In the genomic region with DNA sequence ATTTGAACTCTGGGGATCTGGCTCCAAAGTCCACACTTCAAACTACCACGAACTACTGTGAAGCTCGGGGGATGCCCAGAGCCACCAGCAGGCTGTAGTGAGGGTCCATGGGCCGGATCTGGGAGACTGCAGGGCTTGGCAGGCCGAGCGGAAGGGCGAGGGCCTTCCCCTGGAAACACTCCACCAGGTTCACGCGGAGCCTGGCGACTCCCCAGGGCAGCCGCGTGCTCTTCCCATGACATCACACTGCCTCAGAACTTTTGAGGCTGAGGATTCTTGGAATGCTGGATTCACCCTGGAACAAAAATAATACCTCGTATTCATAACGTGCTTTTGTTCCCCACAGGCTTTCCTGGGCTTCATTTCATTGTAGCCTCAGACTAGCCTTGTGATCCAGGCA, we compare ENCODE assay signal across 14 cellular contexts.
DNase-seq lines count a peak whose midpoint lies in the region; ATAC-seq and TF ChIP-seq lines count a peak whose summit lies in the region.
"Had no signal": no experiment of that assay in that cellular context is flagged by ENCODE, and none has a peak within 500 bp of the region (broad histone marks: within the 10 kb centered on the region; RNA-seq: fewer than 3 reads in every experiment).

No MANE protein-coding gene starts in this region.

- TF ChIP-seq POLR2A in gastroesophageal sphincter (IDR thresholded peaks at IDR 0.05) = no peak
- no peak for TF ChIP-seq POLR2A in ovary (IDR thresholded peaks at IDR 0.05)

- H3K9me3 ChIP-seq in SK-N-SH (no peaks in the 10 kb centered on the region), gastroesophageal sphincter (no peaks in the 10 kb centered on the region), ovary (no peaks in the 10 kb centered on the region)

- peaks cover 10% of the 10 kb centered on the region; the same call in 1 of the 2 replicates for H3K79me2 ChIP-seq in SK-N-SH (ENCODE audit: insufficient read depth)

- H3K4me2 ChIP-seq in SK-N-SH = no peak overlapping the region

- DNase-seq in SK-N-SH (no peak), ovary (peak; percentile 67 to 84 (median 74)), C1 segment of cervical spinal cord (lab: John Stamatoyannopoulos, UW) (no peak), germinal center (ENCODE audit: low spot score) (no peak), NCI-H748 (lab: John Stamatoyannopoulos, UW; ENCODE audit: unreplicated experiment) (no peak)
- DNase-seq: 8988T; activated CD4-positive, alpha-beta memory T cell treated with anti-CD3 and anti-CD28 coated beads, Interleukin-2, amount 10 ng/mL, durations not matched to agents 7 days and 5 days; GF-D8; H9; NCI-H524 treated with DMSO at 0.1 percent for 48 hours; stimulated activated CD4-positive, alpha-beta T cell treated with anti-CD3 and anti-CD28 coated beads, Interleukin-12 subunit alpha, Interleukin-12 subunit beta, amount 100 ng/mL, for 4 hours had no signal

- H4K20me1 ChIP-seq in SK-N-SH (ENCODE audit: insufficient read depth) = 0 out of 2 replicates have a peak, but pooled peaks cover 4% of the 10 kb centered on the region

- ATAC-seq in SK-N-SH treated with all-trans-retinoic acid at 6 μM for 48 hours (no peak), gastroesophageal sphincter (peak; percentile 91), HG02970 (IDR thresholded peaks at IDR 0.05; ENCODE audit: low FRiP score, unreplicated experiment) (no peak)

- CTCF ChIA-PET in SK-N-SH (lab: Yijun Ruan, JAX) = interaction anchor here (1.4 kb wide), 1 partner anchor 37 kb away, joined by 3 read pairs; no protein-coding TSS in a partner anchor

- H3K4me1 ChIP-seq in SK-N-SH (ENCODE audit: control insufficient read depth in 1 of 2, insufficient read depth in 2 of 2, low read depth in 1 of 2, low read length in 1 of 2) = peaks cover 0 to 43% of the 10 kb centered on the region in 2 experiments; a peak in 2 of 4 replicates
- H3K4me1 ChIP-seq in gastroesophageal sphincter = peaks cover 0 to 55% (median 15%) of the 10 kb centered on the region in 3 donors
- peaks cover 5% of the 10 kb centered on the region for H3K4me1 ChIP-seq in ovary (ENCODE audit: insufficient read depth)

- intact Hi-C loops in ovary (cut with DNase I) = no loop called here

- TF ChIP-seq CTCF in SK-N-SH (IDR thresholded peaks at IDR 0.05) (no peak), gastroesophageal sphincter (IDR thresholded peaks at IDR 0.05) (peak in 3 of 4 experiments; percentile 11 to 39 (median 31)), ovary (IDR thresholded peaks at IDR 0.05) (peak in 1 of 3 donors; percentile 8)

- 98% methylated on average over 7 of the region's 13 CpGs for WGBS in SK-N-SH (ENCODE audit: low lambda C conversion rate)
- WGBS in gastroesophageal sphincter (ENCODE audit: low coverage in 1 of 2), 2 donors = 32% methylated on average over 13 of the region's 13 CpGs; no CpG with 5 or more reads in 1 of the 2 donors
- WGBS in ovary, 3 donors = 22 to 30% (median 24%) methylated on average over 13 of the region's 13 CpGs

- H3K9me2 ChIP-seq in SK-N-SH = no peaks in the 10 kb centered on the region

- no peak overlapping the region for H3K9ac ChIP-seq in SK-N-SH

- TF ChIP-seq EP300 in SK-N-SH (IDR thresholded peaks at IDR 0.05; ENCODE audit: borderline replicate concordance in 1 of 2, low read depth in 1 of 2, low read length in 1 of 2) (no peak), gastroesophageal sphincter (IDR thresholded peaks at IDR 0.05) (no peak), ovary (IDR thresholded peaks at IDR 0.05) (no peak)

- H3K27ac ChIP-seq in SK-N-SH (ENCODE audit: low read depth in 2 of 2, low read length in 1 of 2) (peak overlapping the region in 1 of 2 experiments; percentile 20; a peak in 1 of 4 replicates), gastroesophageal sphincter (peak overlapping the region; percentile 2 to 84 (median 76)), ovary (no peak overlapping the region)

- POLR2A ChIA-PET in SK-N-SH (lab: Yijun Ruan, JAX) = no interaction called here

- H3K4me3 ChIP-seq in SK-N-SH (ENCODE audit: low read depth in 2 of 2, low read length in 1 of 2) (no peak overlapping the region), gastroesophageal sphincter (no peak overlapping the region), ovary (no peak overlapping the region)

- TF ChIP-seq RAD21 in SK-N-SH (IDR thresholded peaks at IDR 0.05; ENCODE audit: low read length) = no peak

- H3F3A ChIP-seq in SK-N-SH (replicated peaks; ENCODE audit: insufficient read depth) = no peaks in the 10 kb centered on the region

- H3K27me3 ChIP-seq in SK-N-SH (ENCODE audit: insufficient read depth) (no peaks in the 10 kb centered on the region), gastroesophageal sphincter (no peaks in the 10 kb centered on the region), ovary (no peaks in the 10 kb centered on the region)

- H2AFZ ChIP-seq in SK-N-SH (ENCODE audit: low read depth) = no peak overlapping the region

- peaks cover 2 to 4% of the 10 kb centered on the region in 2 experiments for H3K36me3 ChIP-seq in SK-N-SH (replicated peaks in 1 of 2; ENCODE audit: control insufficient read depth in 1 of 2, insufficient read depth in 2 of 2, low read length in 1 of 2)
- H3K36me3 ChIP-seq in gastroesophageal sphincter = no peaks in the 10 kb centered on the region
- no peaks in the 10 kb centered on the region for H3K36me3 ChIP-seq in ovary

TF ChIP-seq in SK-N-SH, 30 proteins besides CTCF, POLR2A, EP300 and RAD21:
- TF ChIP-seq MEF2A (IDR thresholded peaks at IDR 0.05; ENCODE audit: borderline replicate concordance, low read depth) = no peak
- TF ChIP-seq, protein P1, sequence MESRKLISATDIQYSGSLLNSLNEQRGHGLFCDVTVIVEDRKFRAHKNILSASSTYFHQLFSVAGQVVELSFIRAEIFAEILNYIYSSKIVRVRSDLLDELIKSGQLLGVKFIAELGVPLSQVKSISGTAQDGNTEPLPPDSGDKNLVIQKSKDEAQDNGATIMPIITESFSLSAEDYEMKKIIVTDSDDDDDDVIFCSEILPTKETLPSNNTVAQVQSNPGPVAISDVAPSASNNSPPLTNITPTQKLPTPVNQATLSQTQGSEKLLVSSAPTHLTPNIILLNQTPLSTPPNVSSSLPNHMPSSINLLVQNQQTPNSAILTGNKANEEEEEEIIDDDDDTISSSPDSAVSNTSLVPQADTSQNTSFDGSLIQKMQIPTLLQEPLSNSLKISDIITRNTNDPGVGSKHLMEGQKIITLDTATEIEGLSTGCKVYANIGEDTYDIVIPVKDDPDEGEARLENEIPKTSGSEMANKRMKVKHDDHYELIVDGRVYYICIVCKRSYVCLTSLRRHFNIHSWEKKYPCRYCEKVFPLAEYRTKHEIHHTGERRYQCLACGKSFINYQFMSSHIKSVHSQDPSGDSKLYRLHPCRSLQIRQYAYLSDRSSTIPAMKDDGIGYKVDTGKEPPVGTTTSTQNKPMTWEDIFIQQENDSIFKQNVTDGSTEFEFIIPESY (IDR thresholded peaks at IDR 0.05; ENCODE audit: borderline replicate concordance, low read depth) = 0 out of 2 replicates have a peak, but pooled peaks have one; percentile 38
- peak; percentile 17; the same call in 1 of the 2 replicates for TF ChIP-seq RXRA (IDR thresholded peaks at IDR 0.05; ENCODE audit: borderline replicate concordance, low read depth)

TF ChIP-seq in SK-N-SH treated with all-trans-retinoic acid at 6 μM for 48 hours, 23 proteins besides CTCF, POLR2A, EP300 and RAD21:
- TF ChIP-seq ZC3H10 (CRISPR knock-in tag; IDR thresholded peaks at IDR 0.05) = no peak
- TF ChIP-seq, protein P2, sequence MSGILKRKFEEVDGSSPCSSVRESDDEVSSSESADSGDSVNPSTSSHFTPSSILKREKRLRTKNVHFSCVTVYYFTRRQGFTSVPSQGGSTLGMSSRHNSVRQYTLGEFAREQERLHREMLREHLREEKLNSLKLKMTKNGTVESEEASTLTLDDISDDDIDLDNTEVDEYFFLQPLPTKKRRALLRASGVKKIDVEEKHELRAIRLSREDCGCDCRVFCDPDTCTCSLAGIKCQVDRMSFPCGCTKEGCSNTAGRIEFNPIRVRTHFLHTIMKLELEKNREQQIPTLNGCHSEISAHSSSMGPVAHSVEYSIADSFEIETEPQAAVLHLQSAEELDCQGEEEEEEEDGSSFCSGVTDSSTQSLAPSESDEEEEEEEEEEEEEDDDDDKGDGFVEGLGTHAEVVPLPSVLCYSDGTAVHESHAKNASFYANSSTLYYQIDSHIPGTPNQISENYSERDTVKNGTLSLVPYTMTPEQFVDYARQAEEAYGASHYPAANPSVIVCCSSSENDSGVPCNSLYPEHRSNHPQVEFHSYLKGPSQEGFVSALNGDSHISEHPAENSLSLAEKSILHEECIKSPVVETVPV (CRISPR knock-in tag; IDR thresholded peaks at IDR 0.05) = no peak
- TF ChIP-seq ZNF70 (CRISPR knock-in tag; IDR thresholded peaks at IDR 0.05) = no peak
- TF ChIP-seq SNAI2 (CRISPR knock-in tag; IDR thresholded peaks at IDR 0.05) = no peak
- no peak for TF ChIP-seq ZFP3 (CRISPR knock-in tag; IDR thresholded peaks at IDR 0.05)

Comparison
In these comparisons a context has a peak if more than half of its experiments do, and no peak if none do; other contexts are left out.
1. DNase-seq: peak in ovary (5 of 5); none in SK-N-SH (single experiment), C1 segment of cervical spinal cord (0 of 14), germinal center (single experiment) and NCI-H748 (single experiment).
2. H3K27ac ChIP-seq: peak in gastroesophageal sphincter (4 of 4); none in ovary (0 of 2).